Comparison of ENCODE assay signal across 8 cellular contexts in genomic region chr15:40952301-40952900, GRCh38. TPM values are rescaled to one million over a fixed set of nuclear protein-coding genes. Genes with fewer than 3 reads are reported as not detected.
DNase-seq lines count a peak whose midpoint lies in the region; ATAC-seq and TF ChIP-seq lines count a peak whose summit lies in the region.

No MANE protein-coding gene starts in this region.

- no peak for ATAC-seq in Right ventricle myocardium inferior
- ATAC-seq in GM19452 (IDR thresholded peaks at IDR 0.05; ENCODE audit: unreplicated experiment): no peak

- peaks cover 47% of the 10 kb centered on the region for H3K27me3 Mint-ChIP-seq in brain

- no peak for TF ChIP-seq POLR2A in vagina (IDR thresholded peaks at IDR 0.05)

- H3K4me3 ChIP-seq in left ventricle myocardium inferior (peak overlapping the region; percentile 71), mesodermal cell (ENCODE audit: extremely low read depth, insufficient read depth, low read length, poor library complexity, severe bottlenecking) (peak overlapping the region; percentile 75), vagina (peak overlapping the region; percentile 65 to 67)

- H3K36me3 Mint-ChIP-seq in brain: peaks cover 18% of the 10 kb centered on the region

- 42% methylated on average over 23 of the region's 23 CpGs for WGBS in mesodermal cell (ENCODE audit: insufficient coverage in 2 of 2), 2 experiments

- intact Hi-C loops in left ventricle myocardium inferior (cut with micrococcal nuclease): no loop called here
- intact Hi-C loops in Right ventricle myocardium inferior (cut with DNase I): no loop called here
- intact Hi-C loops in vagina (cut with DNase I): no loop called here

- TF ChIP-seq CTCF in left ventricle myocardium inferior (IDR thresholded peaks at IDR 0.05; ENCODE audit: borderline replicate concordance): no peak
- no peak for TF ChIP-seq CTCF in brain (conservative IDR thresholded peaks at IDR 0.05)
- no peak for TF ChIP-seq CTCF in vagina (IDR thresholded peaks at IDR 0.05)

- H3K4me1 Mint-ChIP-seq in brain: peaks cover 47% of the 10 kb centered on the region

- H3K27ac ChIP-seq in left ventricle myocardium inferior (replicated peaks) (peak overlapping the region; percentile 77), mesodermal cell (ENCODE audit: low read depth, low read length, severe bottlenecking) (peak overlapping the region; percentile 97), vagina (peak overlapping the region; percentile 58)

- DNase-seq in left ventricle myocardium inferior (no peak), Right ventricle myocardium inferior (ENCODE audit: missing footprints) (no peak), vagina (ENCODE audit: extremely low spot score in 2 of 2) (no peak), Ammon's horn (ENCODE audit: low spot score) (no peak), Kasumi-1 (lab: John Stamatoyannopoulos, UW) (no peak)

- peak overlapping the region in 4 of 5 experiments; percentile 59 to 92 (median 85) for H3K27ac Mint-ChIP-seq in brain

- H3K9me3 Mint-ChIP-seq in brain: no peaks in the 10 kb centered on the region

- H3K27me3 ChIP-seq in left ventricle myocardium inferior (ENCODE audit: low read depth): no peaks in the 10 kb centered on the region
- H3K27me3 ChIP-seq in vagina: no peaks in the 10 kb centered on the region

- peaks cover 55% of the 10 kb centered on the region for H3K4me1 ChIP-seq in left ventricle myocardium inferior
- no peaks in the 10 kb centered on the region for H3K4me1 ChIP-seq in mesodermal cell (ENCODE audit: control insufficient read depth, insufficient read depth, low read length, poor library complexity, severe bottlenecking)
- peaks cover 20% of the 10 kb centered on the region for H3K4me1 ChIP-seq in vagina

- no peaks in the 10 kb centered on the region for H3K36me3 ChIP-seq in left ventricle myocardium inferior
- H3K36me3 ChIP-seq in mesodermal cell (ENCODE audit: control insufficient read depth, insufficient read depth, low read length): peaks cover 24% of the 10 kb centered on the region
- H3K36me3 ChIP-seq in vagina: no peaks in the 10 kb centered on the region

- H3K9me3 ChIP-seq in left ventricle myocardium inferior (replicated peaks) (no peaks in the 10 kb centered on the region), mesodermal cell (ENCODE audit: control insufficient read depth, low read length) (no peaks in the 10 kb centered on the region), vagina (no peaks in the 10 kb centered on the region)

- peak overlapping the region; percentile 85 to 97 (median 94) for H3K4me3 Mint-ChIP-seq in brain

RNA-seq across cellular contexts. Expression of gene CHAC1, which starts 0.9 kb away (rescaled TPM):
- total RNA-seq in left ventricle myocardium inferior (1.3 TPM), Right ventricle myocardium inferior (0.81 TPM), vagina (25.3 TPM)
- 16.9 TPM for polyA plus RNA-seq in brain (ENCODE audit: insufficient read depth, low read depth, low replicate concordance)
- 18.9 TPM for polyA plus RNA-seq in mesodermal cell (2013, experiment 1 of 2)
- 18.7 TPM for polyA plus RNA-seq in mesodermal cell (2013, experiment 2 of 2)

RNA-seq across cellular contexts. Expression of gene DLL4, which starts 23.3 kb away (rescaled TPM):
- 11.1 TPM for total RNA-seq in left ventricle myocardium inferior
- 11.1 TPM for total RNA-seq in Right ventricle myocardium inferior
- 6.8 TPM for polyA plus RNA-seq in brain (ENCODE audit: insufficient read depth, low read depth, low replicate concordance)
- polyA plus RNA-seq in mesodermal cell (2013, experiment 1 of 2): 51.5 TPM
- 31.4 TPM for polyA plus RNA-seq in mesodermal cell (2013, experiment 2 of 2)
- total RNA-seq in vagina: 20.9 TPM

RNA-seq across cellular contexts. Expression of gene VPS18, which starts 58.2 kb away (rescaled TPM):
- total RNA-seq in left ventricle myocardium inferior: 21.3 TPM
- 20.6 TPM for total RNA-seq in Right ventricle myocardium inferior
- polyA plus RNA-seq in brain (ENCODE audit: insufficient read depth, low read depth, low replicate concordance): 18.2 TPM
- polyA plus RNA-seq in mesodermal cell (2013, experiment 1 of 2): 15.4 TPM
- 14.4 TPM for polyA plus RNA-seq in mesodermal cell (2013, experiment 2 of 2)
- 21.4 TPM for total RNA-seq in vagina

Comparison
In these comparisons a context has a peak if more than half of its experiments do, and no peak if none do; other contexts are left out.
1. RNA of gene CHAC1, which starts 0.9 kb away (total RNA-seq): 25.3 TPM in vagina (single experiment); 1.3 TPM in left ventricle myocardium inferior (single experiment) and 0.81 TPM in Right ventricle myocardium inferior (single experiment); every median in the first group is over 10 times any median in the second.
2. Peak in every context shown above with its lines, with median percentiles within 50 percentile points of each other: H3K27ac ChIP-seq and H3K4me3 ChIP-seq.